In genomic region chr7:107472116-107472515, GRCh38 we compare ENCODE assay signal across 26 cellular contexts. TPM values are rescaled to one million over a fixed set of nuclear protein-coding genes. Genes with fewer than 3 reads are reported as not detected.
"Had no signal": no experiment of that assay in that cellular context is flagged by ENCODE, and none has a peak within 500 bp of the region (broad histone marks: within the 10 kb centered on the region; RNA-seq: fewer than 3 reads in every experiment).

No MANE protein-coding gene starts in this region.

- H3K36me3 Mint-ChIP-seq: stimulated activated effector memory CD8-positive, alpha-beta T cell treated with anti-CD3 and anti-CD28 coated beads, Interleukin-12 subunit alpha, Interleukin-12 subunit beta, amount 100 ng/mL, for 72 hours; type B pancreatic cell had no signal

- H3K4me1 ChIP-seq: esophagus squamous epithelium, psoas muscle, right lobe of liver, testis had no signal

- H3K9me3 Mint-ChIP-seq: activated CD4-positive, alpha-beta T cell treated with anti-CD3 and anti-CD28 coated beads, Interleukin-2, amount 10 ng/mL, durations not matched to agents 24 days and 14 days; activated CD8-positive, alpha-beta T cell treated with anti-CD3 and anti-CD28 coated beads for 36 hours; activated naive CD4-positive, alpha-beta T cell treated with anti-CD3 and anti-CD28 coated beads for 36 hours; activated T-cell treated with anti-CD3 and anti-CD28 coated beads, Interleukin-2, amount 50 U/mL, for 24 hours; activated T-helper 2 cell treated with anti-CD3 and anti-CD28 coated beads, Interferon-gamma antibody, Interleukin-2, Interleukin-4, amounts not matched to agents 10 μg/mL and 5 μg/mL and 100 μg/mL, durations not matched to agents 14 hours and 24 hours and 36 hours; dendritic cell treated with granulocyte-macrophage colony-stimulating factor and Interleukin-4, amounts not matched to agents 40 ng/mL and 50 ng/mL, for 4 days; naive thymus-derived CD4-positive, alpha-beta T cell; stimulated activated effector memory CD8-positive, alpha-beta T cell treated with anti-CD3 and anti-CD28 coated beads, Interleukin-12 subunit alpha, Interleukin-12 subunit beta, amount 100 ng/mL, for 72 hours; type B pancreatic cell had no signal

- H3K4me3 ChIP-seq: esophagus squamous epithelium, left lung, ovary, psoas muscle, right lobe of liver, stomach, testis had no signal

- H3K36me3 ChIP-seq: brain microvascular endothelial cell, esophagus squamous epithelium, left lung, ovary, right lobe of liver, stomach had no signal

- H3K9me3 ChIP-seq: esophagus squamous epithelium, left lung, ovary, psoas muscle, right lobe of liver, stomach, testis had no signal

- H3K27ac ChIP-seq: brain microvascular endothelial cell, esophagus squamous epithelium, left lung, ovary, psoas muscle, right lobe of liver, stomach, testis had no signal

- DNase-seq: activated CD4-positive, alpha-beta T cell treated with anti-CD3 and anti-CD28 coated beads, Interleukin-2, amount 10 ng/mL, durations not matched to agents 24 days and 14 days; activated CD8-positive, alpha-beta T cell treated with anti-CD3 and anti-CD28 coated beads for 36 hours; activated naive CD4-positive, alpha-beta T cell treated with anti-CD3 and anti-CD28 coated beads for 36 hours; activated T-cell treated with anti-CD3 and anti-CD28 coated beads, Interleukin-2, amount 50 U/mL, for 24 hours; anterior cingulate cortex; brain microvascular endothelial cell; cerebellar nuclear complex; effector memory CD4-positive, alpha-beta T cell; esophagus squamous epithelium; kidney; left lung; naive thymus-derived CD4-positive, alpha-beta T cell; ovary; psoas muscle; right lobe of liver; small intestine; stimulated activated CD4-positive, alpha-beta T cell treated with anti-CD3 and anti-CD28 coated beads, Interleukin-4, amount 100 ng/mL, for 24 hours; stomach; T1000; testis had no signal

- H3K27ac Mint-ChIP-seq: activated CD4-positive, alpha-beta T cell treated with anti-CD3 and anti-CD28 coated beads, Interleukin-2, amount 10 ng/mL, durations not matched to agents 24 days and 14 days; activated CD8-positive, alpha-beta T cell treated with anti-CD3 and anti-CD28 coated beads for 36 hours; activated naive CD4-positive, alpha-beta T cell treated with anti-CD3 and anti-CD28 coated beads for 36 hours; activated T-cell treated with anti-CD3 and anti-CD28 coated beads, Interleukin-2, amount 50 U/mL, for 24 hours; activated T-helper 2 cell treated with anti-CD3 and anti-CD28 coated beads, Interferon-gamma antibody, Interleukin-2, Interleukin-4, amounts not matched to agents 10 μg/mL and 5 μg/mL and 100 μg/mL, durations not matched to agents 14 hours and 24 hours and 36 hours; dendritic cell treated with granulocyte-macrophage colony-stimulating factor and Interleukin-4, amounts not matched to agents 40 ng/mL and 50 ng/mL, for 4 days; naive thymus-derived CD4-positive, alpha-beta T cell; stimulated activated effector memory CD8-positive, alpha-beta T cell treated with anti-CD3 and anti-CD28 coated beads, Interleukin-12 subunit alpha, Interleukin-12 subunit beta, amount 100 ng/mL, for 72 hours; type B pancreatic cell had no signal

- H3K27me3 Mint-ChIP-seq: activated CD4-positive, alpha-beta T cell treated with anti-CD3 and anti-CD28 coated beads, Interleukin-2, amount 10 ng/mL, durations not matched to agents 24 days and 14 days; activated CD8-positive, alpha-beta T cell treated with anti-CD3 and anti-CD28 coated beads for 36 hours; activated T-cell treated with anti-CD3 and anti-CD28 coated beads, Interleukin-2, amount 50 U/mL, for 24 hours; dendritic cell treated with granulocyte-macrophage colony-stimulating factor and Interleukin-4, amounts not matched to agents 40 ng/mL and 50 ng/mL, for 4 days; naive thymus-derived CD4-positive, alpha-beta T cell; type B pancreatic cell had no signal

- H3K27me3 ChIP-seq: brain microvascular endothelial cell, esophagus squamous epithelium, left lung, ovary, right lobe of liver, stomach, testis had no signal

- ATAC-seq: activated CD8-positive, alpha-beta T cell treated with anti-CD3 and anti-CD28 coated beads for 36 hours; left lung; naive thymus-derived CD4-positive, alpha-beta T cell; psoas muscle; right lobe of liver; stimulated activated effector memory CD8-positive, alpha-beta T cell treated with anti-CD3 and anti-CD28 coated beads, Interleukin-12 subunit alpha, Interleukin-12 subunit beta, amount 100 ng/mL, for 72 hours had no signal

- H3K4me3 Mint-ChIP-seq: activated CD4-positive, alpha-beta T cell treated with anti-CD3 and anti-CD28 coated beads, Interleukin-2, amount 10 ng/mL, durations not matched to agents 24 days and 14 days; activated CD8-positive, alpha-beta T cell treated with anti-CD3 and anti-CD28 coated beads for 36 hours; activated naive CD4-positive, alpha-beta T cell treated with anti-CD3 and anti-CD28 coated beads for 36 hours; activated T-cell treated with anti-CD3 and anti-CD28 coated beads, Interleukin-2, amount 50 U/mL, for 24 hours; dendritic cell treated with granulocyte-macrophage colony-stimulating factor and Interleukin-4, amounts not matched to agents 40 ng/mL and 50 ng/mL, for 4 days; naive thymus-derived CD4-positive, alpha-beta T cell; stimulated activated effector memory CD8-positive, alpha-beta T cell treated with anti-CD3 and anti-CD28 coated beads, Interleukin-12 subunit alpha, Interleukin-12 subunit beta, amount 100 ng/mL, for 72 hours; type B pancreatic cell had no signal

- H3K4me1 Mint-ChIP-seq: stimulated activated effector memory CD8-positive, alpha-beta T cell treated with anti-CD3 and anti-CD28 coated beads, Interleukin-12 subunit alpha, Interleukin-12 subunit beta, amount 100 ng/mL, for 72 hours had no signal

RNA-seq across cellular contexts. Expression of gene GPR22, which starts 2.3 kb away (rescaled TPM):
- total RNA-seq: activated CD4-positive, alpha-beta T cell treated with anti-CD3 and anti-CD28 coated beads, Interleukin-2, amount 10 ng/mL, durations not matched to agents 24 days and 14 days; activated CD8-positive, alpha-beta T cell treated with anti-CD3 and anti-CD28 coated beads for 36 hours; activated naive CD4-positive, alpha-beta T cell treated with anti-CD3 and anti-CD28 coated beads for 36 hours; activated T-helper 2 cell treated with anti-CD3 and anti-CD28 coated beads, Interferon-gamma antibody, Interleukin-2, Interleukin-4, amounts not matched to agents 10 μg/mL and 5 μg/mL and 100 μg/mL, durations not matched to agents 14 hours and 24 hours and 36 hours; esophagus squamous epithelium; kidney; left lung; mucosa of gallbladder; naive thymus-derived CD4-positive, alpha-beta T cell; ovary; right lobe of liver; T-helper 1 cell treated with Interleukin-12 subunit alpha and Interleukin-12 subunit beta and Interleukin-4 antibody, amounts not matched to agents 30 ng/mL and 1 ng/mL, for 36 hours; testis had no signal
- polyA plus RNA-seq: ovary had no signal
